ENCODE assay signal across 8 cellular contexts in genomic region chr4:85498068-85498733, GRCh38. TPM values are rescaled to one million over a fixed set of nuclear protein-coding genes. Genes with fewer than 3 reads are reported as not detected.
DNase-seq lines count a peak whose midpoint lies in the region; ATAC-seq, FAIRE-seq and TF ChIP-seq lines count a peak whose summit lies in the region.

No MANE protein-coding gene starts in this region.

- H3K27ac ChIP-seq in astrocyte (ENCODE audit: low read depth, low read length) = peak overlapping the region; percentile 11

- no peaks in the 10 kb centered on the region for H3K27me3 Mint-ChIP-seq in astrocyte (ENCODE audit: low read depth, unreplicated experiment)

- H3K36me3 ChIP-seq in astrocyte (ENCODE audit: insufficient read depth, low read length) (no peaks in the 10 kb centered on the region), mucosa of descending colon (ENCODE audit: low read depth) (no peaks in the 10 kb centered on the region)

- ATAC-seq in GM21529 (IDR thresholded peaks at IDR 0.05; ENCODE audit: unreplicated experiment) (peak; percentile 99), mucosa of descending colon (peak; percentile 81)

- intact Hi-C loops in mucosa of descending colon (cut with DNase I, micrococcal nuclease) = no loop called here

- H3K36me3 Mint-ChIP-seq in astrocyte (ENCODE audit: low read depth, unreplicated experiment) = no peaks in the 10 kb centered on the region

- no peaks in the 10 kb centered on the region for H3K9me3 ChIP-seq in astrocyte (ENCODE audit: insufficient read depth, low read depth, low read length)
- no peaks in the 10 kb centered on the region for H3K9me3 ChIP-seq in mucosa of descending colon

- H3K4me1 ChIP-seq in astrocyte (ENCODE audit: insufficient read depth, low read length) (peaks cover 17% of the 10 kb centered on the region), mucosa of descending colon (ENCODE audit: low read depth) (no peaks in the 10 kb centered on the region)

- no peak overlapping the region for H3K4me2 ChIP-seq in astrocyte (ENCODE audit: low read length)

- no peaks in the 10 kb centered on the region for H3K79me2 ChIP-seq in astrocyte (ENCODE audit: insufficient read depth, low read length)

- H3K9me3 Mint-ChIP-seq in astrocyte (ENCODE audit: unreplicated experiment) = no peaks in the 10 kb centered on the region

- H3K4me3 Mint-ChIP-seq in astrocyte (ENCODE audit: unreplicated experiment) = no peak overlapping the region

- peaks cover 14% of the 10 kb centered on the region for H3K4me1 Mint-ChIP-seq in astrocyte (ENCODE audit: low read depth, unreplicated experiment)

- no peaks in the 10 kb centered on the region for H4K20me1 ChIP-seq in astrocyte (ENCODE audit: insufficient read depth, low read length)

- H3K27me3 ChIP-seq in astrocyte (ENCODE audit: insufficient read depth, low read length) = no peaks in the 10 kb centered on the region

- TF ChIP-seq CTCF in astrocyte (IDR thresholded peaks at IDR 0.05; ENCODE audit: insufficient read depth, low read depth, low read length) (no peak), mucosa of descending colon (IDR thresholded peaks at IDR 0.05) (no peak)

- no peak overlapping the region for H3K9ac ChIP-seq in astrocyte (ENCODE audit: low read length)

- H2AFZ ChIP-seq in astrocyte (ENCODE audit: low read depth, low read length) = peak overlapping the region; percentile 29

- H3K4me3 ChIP-seq in astrocyte (ENCODE audit: insufficient read depth, low read depth, low read length) = no peak overlapping the region
- no peak overlapping the region for H3K4me3 ChIP-seq in mucosa of descending colon

- H3K27ac Mint-ChIP-seq in astrocyte (ENCODE audit: unreplicated experiment) = peak overlapping the region; percentile 89

- FAIRE-seq in astrocyte (lab: Jason Lieb, UNC) = no peak

- DNase-seq in EH (ENCODE audit: low read depth) (peak; percentile 90), HK-2 (ENCODE audit: unreplicated experiment) (peak; percentile 18), astrocyte (ENCODE audit: low read depth) (peak; percentile 69), mucosa of descending colon (peak in 1 of 3 donors; percentile 40), NCI-H2107 (lab: John Stamatoyannopoulos, UW) (no peak), 8988T (no peak), NCI-H2029 treated with DMSO at 0.1 percent for 48 hours (lab: John Stamatoyannopoulos, UW) (no peak)

RNA-seq across cellular contexts. Expression of gene ARHGAP24, which starts 23.3 kb away (rescaled TPM):
- total RNA-seq in astrocyte (1.8 and 2.1 TPM in 2 replicates), mucosa of descending colon (10 to 100 TPM in 1 of 3 donors, 1 to 10 TPM in 2; 5.2 to 11.6 (median 6.7) TPM)

Comparison
In these comparisons a context has a peak if more than half of its experiments do, and no peak if none do; other contexts are left out.
1. DNase-seq: peak in EH (single experiment), HK-2 (single experiment) and astrocyte (single experiment); none in NCI-H2107 (single experiment), 8988T (single experiment) and NCI-H2029 treated with DMSO at 0.1 percent for 48 hours (single experiment).